In genomic region chr5:109688999-109689739, GRCh38 we compare ENCODE assay signal across 1 cellular context.
TF ChIP-seq lines count a peak whose summit lies in the region.

No MANE protein-coding gene starts in this region.

TF ChIP-seq in IMR-90, 13 proteins besides CTCF, POLR2A, EP300 and RAD21 (continued from another document):
- TF ChIP-seq MAFK (IDR thresholded peaks at IDR 0.05; ENCODE audit: low read depth, low read length) (no peak), MXI1 (IDR thresholded peaks at IDR 0.05; ENCODE audit: borderline replicate concordance, low read depth, low read length) (peak; percentile 55; the same call in 1 of the 2 replicates), MAZ (IDR thresholded peaks at IDR 0.05; ENCODE audit: borderline replicate concordance, low read depth, low read length) (no peak; the same call in 1 of the 2 replicates)
- TF ChIP-seq, protein P1, sequence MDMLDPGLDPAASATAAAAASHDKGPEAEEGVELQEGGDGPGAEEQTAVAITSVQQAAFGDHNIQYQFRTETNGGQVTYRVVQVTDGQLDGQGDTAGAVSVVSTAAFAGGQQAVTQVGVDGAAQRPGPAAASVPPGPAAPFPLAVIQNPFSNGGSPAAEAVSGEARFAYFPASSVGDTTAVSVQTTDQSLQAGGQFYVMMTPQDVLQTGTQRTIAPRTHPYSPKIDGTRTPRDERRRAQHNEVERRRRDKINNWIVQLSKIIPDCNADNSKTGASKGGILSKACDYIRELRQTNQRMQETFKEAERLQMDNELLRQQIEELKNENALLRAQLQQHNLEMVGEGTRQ (IDR thresholded peaks at IDR 0.05; ENCODE audit: low read depth, low read length) = no peak
